In genomic region chr14:93976477-93977057, GRCh38 we compare ENCODE assay signal across 8 cellular contexts. TPM values are rescaled to one million over a fixed set of nuclear protein-coding genes. Genes with fewer than 3 reads are reported as not detected.
DNase-seq lines count a peak whose midpoint lies in the region; ATAC-seq lines count a peak whose summit lies in the region.
"Had no signal": no experiment of that assay in that cellular context is flagged by ENCODE, and none has a peak within 500 bp of the region (broad histone marks: within the 10 kb centered on the region; RNA-seq: fewer than 3 reads in every experiment).

Gene ASB2, minus strand, starts transcription at chr14:93976570. Its CDS starts 12,031 bp downstream, at chr14:93964539.

- H3K4me1 Mint-ChIP-seq in activated T-helper 1 cell treated with anti-CD3 and anti-CD28 coated beads, Interleukin-12 subunit alpha, Interleukin-12 subunit beta, Interleukin-2, Interleukin-4 antibody, amounts not matched to agents 30 ng/mL and 10 ng/mL and 1 ng/mL, durations not matched to agents 14 hours and 24 hours and 36 hours (ENCODE audit: low read depth) = peaks cover 93% of the 10 kb centered on the region
- H3K4me1 Mint-ChIP-seq in naive B cell = peaks cover 20 to 45% (median 26%) of the 10 kb centered on the region in 3 donors

- no peak within 1 kb of the TSS for H3K4me2 ChIP-seq in GM23248 (ENCODE audit: unreplicated experiment)

- 0 out of 2 replicates have a peak, but pooled peaks cover 13% of the 10 kb centered on the region for H3K27me3 ChIP-seq in GM23248 (replicated peaks; ENCODE audit: insufficient read depth)

- H3K36me3 ChIP-seq in GM23248 (ENCODE audit: low read depth) = no peaks in the 10 kb centered on the region

- peak within 1 kb of the TSS; percentile 76 for H3K4me3 Mint-ChIP-seq in activated T-helper 1 cell treated with anti-CD3 and anti-CD28 coated beads, Interleukin-12 subunit alpha, Interleukin-12 subunit beta, Interleukin-2, Interleukin-4 antibody, amounts not matched to agents 30 ng/mL and 10 ng/mL and 1 ng/mL, durations not matched to agents 14 hours and 24 hours and 36 hours
- peak within 1 kb of the TSS in 4 of 8 donors; percentile 0 to 68 (median 38) for H3K4me3 Mint-ChIP-seq in naive B cell

- H3K9me3 Mint-ChIP-seq in activated T-helper 1 cell treated with anti-CD3 and anti-CD28 coated beads, Interleukin-12 subunit alpha, Interleukin-12 subunit beta, Interleukin-2, Interleukin-4 antibody, amounts not matched to agents 30 ng/mL and 10 ng/mL and 1 ng/mL, durations not matched to agents 14 hours and 24 hours and 36 hours = peaks cover 7% of the 10 kb centered on the region
- peaks cover 3 to 26% (median 16%) of the 10 kb centered on the region in 7 donors for H3K9me3 Mint-ChIP-seq in naive B cell

- H3K27me3 Mint-ChIP-seq in activated T-helper 1 cell treated with anti-CD3 and anti-CD28 coated beads, Interleukin-12 subunit alpha, Interleukin-12 subunit beta, Interleukin-2, Interleukin-4 antibody, amounts not matched to agents 30 ng/mL and 10 ng/mL and 1 ng/mL, durations not matched to agents 14 hours and 24 hours and 36 hours (ENCODE audit: insufficient read depth) = peaks cover 2% of the 10 kb centered on the region
- peaks cover 37 to 66% (median 56%) of the 10 kb centered on the region in 3 donors for H3K27me3 Mint-ChIP-seq in naive B cell

- no peaks in the 10 kb centered on the region for H3K9me2 ChIP-seq in GM23248 (ENCODE audit: insufficient read depth)

- peaks cover 21% of the 10 kb centered on the region for H3K36me3 Mint-ChIP-seq in activated T-helper 1 cell treated with anti-CD3 and anti-CD28 coated beads, Interleukin-12 subunit alpha, Interleukin-12 subunit beta, Interleukin-2, Interleukin-4 antibody, amounts not matched to agents 30 ng/mL and 10 ng/mL and 1 ng/mL, durations not matched to agents 14 hours and 24 hours and 36 hours (ENCODE audit: low read depth)
- H3K36me3 Mint-ChIP-seq in naive B cell = peaks cover 0 to 24% of the 10 kb centered on the region in 2 donors

- H2AFZ ChIP-seq in GM23248 = no peak within 1 kb of the TSS

- no peaks in the 10 kb centered on the region for H3F3A ChIP-seq in GM23248 (ENCODE audit: insufficient read depth)

- H3K27ac ChIP-seq in GM23248 = no peak within 1 kb of the TSS

- in situ Hi-C loops in GM23248 (cut with MboI) = no loop called here

- 35 to 46% methylated on average over 12 of the region's 12 CpGs for WGBS in GM23248 (ENCODE audit: low coverage in 1 of 2, low lambda C conversion rate in 2 of 2, missing lambda C conversion rate in 2 of 2), 2 experiments

- no peaks in the 10 kb centered on the region for H3K79me2 ChIP-seq in GM23248 (ENCODE audit: insufficient read depth)

- H3K9me3 ChIP-seq in GM23248 (ENCODE audit: low read depth) = no peaks in the 10 kb centered on the region

- intact Hi-C loops in activated T-helper 1 cell treated with anti-CD3 and anti-CD28 coated beads, Interleukin-12 subunit alpha, Interleukin-12 subunit beta, Interleukin-2, Interleukin-4 antibody, amounts not matched to agents 30 ng/mL and 10 ng/mL and 1 ng/mL, durations not matched to agents 14 hours and 24 hours and 36 hours (cut with micrococcal nuclease) = loop anchor here (1.0 kb wide), 3 partner anchors 13 to 50 kb away; partner anchors contain the start of gene OTUB2

- H3K4me1 ChIP-seq in GM23248 (ENCODE audit: insufficient read depth) = no peaks in the 10 kb centered on the region

- no peaks in the 10 kb centered on the region for H4K20me1 ChIP-seq in GM23248 (ENCODE audit: insufficient read depth)

- no peak for DNase-seq in activated T-helper 1 cell treated with anti-CD3 and anti-CD28 coated beads, Interleukin-12 subunit alpha, Interleukin-12 subunit beta, Interleukin-2, Interleukin-4 antibody, amounts not matched to agents 30 ng/mL and 10 ng/mL and 1 ng/mL, durations not matched to agents 14 hours and 24 hours and 36 hours (ENCODE audit: low spot score)
- DNase-seq in naive B cell = no peak
- no peak for DNase-seq in GM23248
- DNase-seq in NCI-H128 (lab: John Stamatoyannopoulos, UW; ENCODE audit: unreplicated experiment) = no peak
- DNase-seq in NK-92 treated with Interleukin-12 subunit alpha and Interleukin-12 subunit beta, amount 100 ng/mL, for 24 hours (lab: John Stamatoyannopoulos, UW) = no peak

- peak within 1 kb of the TSS; percentile 99 for H3K27ac Mint-ChIP-seq in activated T-helper 1 cell treated with anti-CD3 and anti-CD28 coated beads, Interleukin-12 subunit alpha, Interleukin-12 subunit beta, Interleukin-2, Interleukin-4 antibody, amounts not matched to agents 30 ng/mL and 10 ng/mL and 1 ng/mL, durations not matched to agents 14 hours and 24 hours and 36 hours
- H3K27ac Mint-ChIP-seq in naive B cell = peak within 1 kb of the TSS in 4 of 6 donors; percentile 21 to 88 (median 53)

- no peak within 1 kb of the TSS for H3K9ac ChIP-seq in GM23248

- H3K4me3 ChIP-seq in GM23248 = no peak within 1 kb of the TSS

- peak; percentile 9 for ATAC-seq in GM19324 (IDR thresholded peaks at IDR 0.05; ENCODE audit: low FRiP score, unreplicated experiment)
- peak; percentile 3 for ATAC-seq in HG02938 (IDR thresholded peaks at IDR 0.05; ENCODE audit: unreplicated experiment)
- ATAC-seq in naive B cell (ENCODE audit: low read depth in 2 of 2) = no peak
- ATAC-seq: Panc1 had no signal

RNA-seq across cellular contexts. Expression of gene ASB2, which starts in this region (rescaled TPM):
- total RNA-seq in activated T-helper 1 cell treated with anti-CD3 and anti-CD28 coated beads, Interleukin-12 subunit alpha, Interleukin-12 subunit beta, Interleukin-2, Interleukin-4 antibody, amounts not matched to agents 30 ng/mL and 10 ng/mL and 1 ng/mL, durations not matched to agents 14 hours and 24 hours and 36 hours = 21.1 and 23.4 TPM in 2 replicates
- under 1 TPM in 3 of 6 donors, not detected in 3; 0.18 to 0.62 (median 0.29) TPM for polyA plus RNA-seq in naive B cell (ENCODE audit: low read depth in 6 of 6)
- total RNA-seq in GM23248 (2014; rRNA removed; shearing (Covaris generic)) = not detected in 2 replicates
- polyA plus RNA-seq in GM23248 (2016; fragmentation: Nextera tagmentation; extraction: Ambion mirVana) = 0.06 and 0.18 TPM in 2 replicates

Comparison
In these comparisons a context has a peak if more than half of its experiments do, and no peak if none do; other contexts are left out.
1. RNA of gene ASB2 (total RNA-seq): 21.1 to 23.4 TPM in activated T-helper 1 cell treated with anti-CD3 and anti-CD28 coated beads, Interleukin-12 subunit alpha, Interleukin-12 subunit beta, Interleukin-2, Interleukin-4 antibody, amounts not matched to agents 30 ng/mL and 10 ng/mL and 1 ng/mL, durations not matched to agents 14 hours and 24 hours and 36 hours; not detected in GM23248; every median in the first group is over 10 times any median in the second.
2. ATAC-seq: peak in GM19324 (single experiment) and HG02938 (single experiment); none in naive B cell (0 of 2).